In genomic region chr1:108570128-108570527, GRCh38 we compare ENCODE assay signal across 8 cellular contexts. TPM values are rescaled to one million over a fixed set of nuclear protein-coding genes. Genes with fewer than 3 reads are reported as not detected.
DNase-seq lines count a peak whose midpoint lies in the region; ATAC-seq and TF ChIP-seq lines count a peak whose summit lies in the region.

No MANE protein-coding gene starts in this region.

- H3K36me3 ChIP-seq in MG63: peaks cover 14% of the 10 kb centered on the region

- no peak for TF ChIP-seq POLR2A in GM18505 (IDR thresholded peaks at IDR 0.05; ENCODE audit: borderline replicate concordance, extremely low read depth, insufficient read depth, insufficient read length)
- no peak for TF ChIP-seq POLR2A in NB4 (IDR thresholded peaks at IDR 0.05; ENCODE audit: extremely low read depth, insufficient read length)

- H3K9me3 ChIP-seq in MG63: peaks cover 10% of the 10 kb centered on the region

- DNase-seq in AML-193 (lab: John Stamatoyannopoulos, UW): peak; percentile 67 to 70
- peak; percentile 71 for DNase-seq in NB4 (ENCODE audit: low read depth)
- DNase-seq in astrocyte of the cerebellum (ENCODE audit: low read depth): no peak
- DNase-seq in medulla oblongata (ENCODE audit: extremely low spot score): peak; percentile 65
- DNase-seq in MG63: no peak
- DNase-seq in kidney glomerular epithelial cell (lab: John Stamatoyannopoulos, UW): no peak

- H3K27me3 ChIP-seq in MG63: no peaks in the 10 kb centered on the region

- peak; percentile 76 for TF ChIP-seq CTCF in NB4 (IDR thresholded peaks at IDR 0.05; ENCODE audit: low read depth, low read length)
- peak; percentile 51 for TF ChIP-seq CTCF in astrocyte of the cerebellum (IDR thresholded peaks at IDR 0.05; ENCODE audit: low read depth, low read length, missing control alignments)

- no peak overlapping the region for H3K4me3 ChIP-seq in NB4 (ENCODE audit: low read depth, low read length)
- H3K4me3 ChIP-seq in astrocyte of the cerebellum (ENCODE audit: low read depth, low read length): no peak overlapping the region
- no peak overlapping the region for H3K4me3 ChIP-seq in MG63

- in situ Hi-C loops in astrocyte of the cerebellum (cut with HindIII; ENCODE audit: low sequenced_read_pairs): no loop called here

- ATAC-seq in GM18505 (IDR thresholded peaks at IDR 0.05; ENCODE audit: unreplicated experiment): peak; percentile 97
- ATAC-seq in HG02763 (IDR thresholded peaks at IDR 0.05; ENCODE audit: unreplicated experiment): peak; percentile 96

RNA-seq across cellular contexts. Expression of gene EEIG2, which starts 10.2 kb away (rescaled TPM):
- 26.7 and 47.5 TPM in 2 replicates for total RNA-seq in MG63 (2014; rRNA removed; shearing (Covaris generic); ENCODE audit: low replicate concordance)

Comparison
In these comparisons a context has a peak if more than half of its experiments do, and no peak if none do; other contexts are left out.
1. DNase-seq: peak in AML-193 (2 of 2), NB4 (single experiment) and medulla oblongata (single experiment); none in astrocyte of the cerebellum (single experiment), MG63 (single experiment) and kidney glomerular epithelial cell (single experiment).